15 cellular contexts compared by ENCODE assay signal in genomic region chr19:8638078-8638619, GRCh38. TPM values are rescaled to one million over a fixed set of nuclear protein-coding genes. Genes with fewer than 3 reads are reported as not detected.
DNase-seq lines count a peak whose midpoint lies in the region; ATAC-seq and TF ChIP-seq lines count a peak whose summit lies in the region.
"Had no signal": no experiment of that assay in that cellular context is flagged by ENCODE, and none has a peak within 500 bp of the region (broad histone marks: within the 10 kb centered on the region; RNA-seq: fewer than 3 reads in every experiment).

No MANE protein-coding gene starts in this region.

- DNase-seq in stimulated activated naive CD8-positive, alpha-beta T cell treated with anti-CD3 and anti-CD28 coated beads, Interleukin-15, Interleukin-2, amounts not matched to agents 100 U/mL and 50 U/mL, for 24 hours: peak; percentile 13
- DNase-seq in stimulated activated naive CD8-positive, alpha-beta T cell treated with anti-CD3 and anti-CD28 coated beads, Interleukin-15, amount 100 ng/mL, for 72 hours: no peak
- DNase-seq in SJSA1 (ENCODE audit: low read depth in 1 of 2, low spot score in 2 of 2) (peak; percentile 93 to 98), left lobe of liver (ENCODE audit: low spot score) (peak; percentile 80), NCI-H345 (lab: John Stamatoyannopoulos, UW) (no peak), nephron progenitor cell (no peak), HuH-7 (ENCODE audit: low spot score) (no peak)
- DNase-seq: activated T-cell treated with anti-CD3 and anti-CD28 coated beads, Interleukin-2, amount 50 U/mL, for 1 hour; cortex of kidney; NCI-H524 treated with DMSO at 0.1 percent for 48 hours; stimulated activated naive CD4-positive, alpha-beta T cell had no signal

- H3K27me3 Mint-ChIP-seq in stimulated activated naive CD8-positive, alpha-beta T cell treated with anti-CD3 and anti-CD28 coated beads, Interleukin-15, amount 100 ng/mL, for 72 hours: peaks cover 13% of the 10 kb centered on the region
- peaks cover 28% of the 10 kb centered on the region for H3K27me3 Mint-ChIP-seq in nephron progenitor cell (ENCODE audit: low read depth, poor library complexity)

- ATAC-seq in stimulated activated naive CD8-positive, alpha-beta T cell treated with anti-CD3 and anti-CD28 coated beads, Interleukin-15, Interleukin-2, amounts not matched to agents 100 U/mL and 50 U/mL, for 24 hours: peak; percentile 61
- ATAC-seq in stimulated activated naive CD8-positive, alpha-beta T cell treated with anti-CD3 and anti-CD28 coated beads, Interleukin-15, amount 100 ng/mL, for 72 hours: no peak
- ATAC-seq in left lobe of liver (peak; percentile 40), GM21390 (IDR thresholded peaks at IDR 0.05; ENCODE audit: unreplicated experiment) (no peak)
- ATAC-seq: K562 had no signal

- H3K4me3 ChIP-seq in SJSA1: no peak overlapping the region
- H3K4me3 ChIP-seq: K562 had no signal

- H3K9me3 ChIP-seq in SJSA1 (replicated peaks): 0 out of 2 replicates have a peak, but pooled peaks cover 3% of the 10 kb centered on the region

- no peak for TF ChIP-seq CTCF in nephron progenitor cell (IDR thresholded peaks at IDR 0.05)

- no peaks in the 10 kb centered on the region for H3K36me3 ChIP-seq in SJSA1

- H3K27ac Mint-ChIP-seq in stimulated activated naive CD8-positive, alpha-beta T cell treated with anti-CD3 and anti-CD28 coated beads, Interleukin-15, amount 100 ng/mL, for 72 hours: no peak overlapping the region
- no peak overlapping the region for H3K27ac Mint-ChIP-seq in nephron progenitor cell
- H3K27ac Mint-ChIP-seq: T-helper 2 cell treated with Interferon-gamma antibody and Interleukin-4, amounts not matched to agents 5 μg/mL and 100 μg/mL, for 36 hours had no signal

- H3K36me3 Mint-ChIP-seq in nephron progenitor cell (ENCODE audit: low read depth): no peaks in the 10 kb centered on the region
- H3K36me3 Mint-ChIP-seq: CD8-positive, alpha-beta memory T cell had no signal

- H3K27me3 ChIP-seq in SJSA1 (replicated peaks): no peaks in the 10 kb centered on the region

- no peak overlapping the region for H3K4me3 Mint-ChIP-seq in stimulated activated naive CD8-positive, alpha-beta T cell treated with anti-CD3 and anti-CD28 coated beads, Interleukin-15, amount 100 ng/mL, for 72 hours
- H3K4me3 Mint-ChIP-seq in nephron progenitor cell: no peak overlapping the region
- H3K4me3 Mint-ChIP-seq: CD8-positive, alpha-beta memory T cell; T-helper 2 cell treated with Interferon-gamma antibody and Interleukin-4, amounts not matched to agents 5 μg/mL and 100 μg/mL, for 36 hours had no signal

- H3K4me1 ChIP-seq in SJSA1 (replicated peaks): peaks cover 66% of the 10 kb centered on the region

- H3K4me1 Mint-ChIP-seq in stimulated activated naive CD8-positive, alpha-beta T cell treated with anti-CD3 and anti-CD28 coated beads, Interleukin-15, amount 100 ng/mL, for 72 hours: peaks cover 8% of the 10 kb centered on the region
- no peaks in the 10 kb centered on the region for H3K4me1 Mint-ChIP-seq in nephron progenitor cell

- H3K27ac ChIP-seq in SJSA1: peak overlapping the region; percentile 73

- peaks cover 7 to 12% of the 10 kb centered on the region in 2 donors for H3K9me3 Mint-ChIP-seq in stimulated activated naive CD8-positive, alpha-beta T cell treated with anti-CD3 and anti-CD28 coated beads, Interleukin-15, amount 100 ng/mL, for 72 hours
- peaks cover 10% of the 10 kb centered on the region for H3K9me3 Mint-ChIP-seq in nephron progenitor cell

RNA-seq across cellular contexts. Expression of gene NFILZ, which starts 7.7 kb away (rescaled TPM):
- total RNA-seq in SJSA1 (2014; rRNA removed; shearing (Covaris generic)): not detected in 2 replicates
- total RNA-seq in left lobe of liver: not detected
- total RNA-seq: CD8-positive, alpha-beta memory T cell; K562 had no signal

RNA-seq across cellular contexts. Expression of gene ADAMTS10, which starts 27.6 kb away (rescaled TPM):
- total RNA-seq in SJSA1 (2014; rRNA removed; shearing (Covaris generic)): 6.0 and 6.3 TPM in 2 replicates
- 12.0 TPM for total RNA-seq in left lobe of liver

Comparison
In these comparisons a context has a peak if more than half of its experiments do, and no peak if none do; other contexts are left out.
1. ATAC-seq: peak in stimulated activated naive CD8-positive, alpha-beta T cell treated with anti-CD3 and anti-CD28 coated beads, Interleukin-15, Interleukin-2, amounts not matched to agents 100 U/mL and 50 U/mL, for 24 hours (single experiment) and left lobe of liver (single experiment); none in stimulated activated naive CD8-positive, alpha-beta T cell treated with anti-CD3 and anti-CD28 coated beads, Interleukin-15, amount 100 ng/mL, for 72 hours (single experiment) and GM21390 (single experiment).
2. DNase-seq: peak in stimulated activated naive CD8-positive, alpha-beta T cell treated with anti-CD3 and anti-CD28 coated beads, Interleukin-15, Interleukin-2, amounts not matched to agents 100 U/mL and 50 U/mL, for 24 hours (single experiment), SJSA1 (2 of 2) and left lobe of liver (single experiment); none in stimulated activated naive CD8-positive, alpha-beta T cell treated with anti-CD3 and anti-CD28 coated beads, Interleukin-15, amount 100 ng/mL, for 72 hours (0 of 2), NCI-H345 (single experiment), nephron progenitor cell (single experiment) and HuH-7 (single experiment).